16 cellular contexts compared by ENCODE assay signal in genomic region chr3:13705051-13705450, GRCh38.
"Had no signal": no experiment of that assay in that cellular context is flagged by ENCODE, and none has a peak within 500 bp of the region (broad histone marks: within the 10 kb centered on the region; RNA-seq: fewer than 3 reads in every experiment).

No MANE protein-coding gene starts in this region.

- H3K27ac ChIP-seq: body of pancreas had no signal

- H3K4me3 ChIP-seq: body of pancreas had no signal

- H3K4me3 Mint-ChIP-seq: activated naive CD8-positive, alpha-beta T cell; activated T-cell treated with anti-CD3 and anti-CD28 coated beads, Interleukin-2, amount 50 U/mL, for 4 hours; nephron; T-helper 2 cell treated with Interferon-gamma antibody and Interleukin-4, amounts not matched to agents 5 μg/mL and 100 μg/mL, for 36 hours had no signal

- H3K27me3 ChIP-seq: body of pancreas had no signal

- ATAC-seq: activated T-cell treated with anti-CD3 and anti-CD28 coated beads, Interleukin-2, amount 50 U/mL, for 4 hours; body of pancreas; stimulated activated naive CD8-positive, alpha-beta T cell treated with anti-CD3 and anti-CD28 coated beads, Interleukin-15, Interleukin-2, amounts not matched to agents 100 U/mL and 50 U/mL, for 24 hours had no signal

- DNase-seq: activated CD4-positive, alpha-beta T cell treated with anti-CD3 and anti-CD28 coated beads, Interleukin-2, amount 50 U/mL, for 4 hours; activated T-cell treated with anti-CD3 and anti-CD28 coated beads, Interleukin-2, amount 50 U/mL, for 4 hours; amygdala; caudate nucleus; erythroblast; foreskin melanocyte; midbrain; nucleus accumbens; retina; stimulated activated naive CD8-positive, alpha-beta T cell treated with anti-CD3 and anti-CD28 coated beads, Interleukin-15, Interleukin-2, amounts not matched to agents 100 U/mL and 50 U/mL, for 24 hours; substantia nigra; trophoblast cell had no signal

- H3K4me1 Mint-ChIP-seq: nephron had no signal

- H3K9me3 ChIP-seq: body of pancreas had no signal

- H3K4me1 ChIP-seq: body of pancreas had no signal

- H3K27ac Mint-ChIP-seq: activated naive CD8-positive, alpha-beta T cell; nephron; T-helper 2 cell treated with Interferon-gamma antibody and Interleukin-4, amounts not matched to agents 5 μg/mL and 100 μg/mL, for 36 hours had no signal
